In genomic region chr17:16273499-16273898, GRCh38 we compare ENCODE assay signal across 22 cellular contexts. TPM values are rescaled to one million over a fixed set of nuclear protein-coding genes. Genes with fewer than 3 reads are reported as not detected.
DNase-seq lines count a peak whose midpoint lies in the region; ATAC-seq, FAIRE-seq and TF ChIP-seq lines count a peak whose summit lies in the region.
"Had no signal": no experiment of that assay in that cellular context is flagged by ENCODE, and none has a peak within 500 bp of the region (broad histone marks: within the 10 kb centered on the region; RNA-seq: fewer than 3 reads in every experiment).

No MANE protein-coding gene starts in this region.

- no peak overlapping the region for H3K4me3 Mint-ChIP-seq in activated CD8-positive, alpha-beta T cell treated with anti-CD3 and anti-CD28 coated beads for 36 hours
- no peak overlapping the region for H3K4me3 Mint-ChIP-seq in activated CD8-positive, alpha-beta T cell treated with anti-CD3 and anti-CD28 coated beads, Interleukin-2, amount 10 ng/mL, durations not matched to agents 7 days and 5 days
- H3K4me3 Mint-ChIP-seq: activated CD4-positive, alpha-beta memory T cell treated with anti-CD3 and anti-CD28 coated beads, Interleukin-2, amount 10 ng/mL, durations not matched to agents 7 days and 5 days; endodermal cell; neural progenitor cell had no signal

- H3K9me3 ChIP-seq in skeletal muscle satellite cell (replicated peaks; ENCODE audit: low read length): no peaks in the 10 kb centered on the region
- H3K9me3 ChIP-seq: A549, gastrocnemius medialis, upper lobe of left lung had no signal

- peak; percentile 60 for ATAC-seq in activated CD8-positive, alpha-beta T cell treated with anti-CD3 and anti-CD28 coated beads for 36 hours
- no peak for ATAC-seq in activated CD8-positive, alpha-beta T cell treated with anti-CD3 and anti-CD28 coated beads, Interleukin-2, amount 10 ng/mL, durations not matched to agents 7 days and 5 days
- ATAC-seq: gastrocnemius medialis, left cardiac atrium had no signal

- CTCF ChIA-PET in activated CD8-positive, alpha-beta T cell treated with anti-CD3 and anti-CD28 coated beads for 36 hours (lab: Charles Lee): interaction anchor here (0.9 to 3.9 kb wide), 3 partner anchors 8 to 32 kb away, joined by 3 to 19 read pairs (median 4); no protein-coding TSS in a partner anchor
- CTCF ChIA-PET in activated CD8-positive, alpha-beta T cell treated with anti-CD3 and anti-CD28 coated beads, Interleukin-2, amount 10 ng/mL, durations not matched to agents 7 days and 5 days (lab: Charles Lee): interaction anchor here (1.0 to 1.1 kb wide), 2 partner anchors 13 to 90 kb away, joined by 4 to 5 read pairs; no protein-coding TSS in a partner anchor

- intact Hi-C loops in activated CD8-positive, alpha-beta T cell treated with anti-CD3 and anti-CD28 coated beads for 36 hours (cut with micrococcal nuclease): no loop called here

- H3K9me3 Mint-ChIP-seq in activated CD8-positive, alpha-beta T cell treated with anti-CD3 and anti-CD28 coated beads for 36 hours: peaks cover 7% of the 10 kb centered on the region
- peaks cover 8% of the 10 kb centered on the region for H3K9me3 Mint-ChIP-seq in activated CD8-positive, alpha-beta T cell treated with anti-CD3 and anti-CD28 coated beads, Interleukin-2, amount 10 ng/mL, durations not matched to agents 7 days and 5 days (ENCODE audit: insufficient read depth)

- FAIRE-seq in RCC 7860 (lab: Jason Lieb, UNC): no peak
- FAIRE-seq: A549 had no signal

- TF ChIP-seq CTCF in activated CD8-positive, alpha-beta T cell treated with anti-CD3 and anti-CD28 coated beads for 36 hours (IDR thresholded peaks at IDR 0.05): no peak

- no peak overlapping the region for H3K9ac ChIP-seq in skeletal muscle satellite cell (ENCODE audit: low read depth, low read length)
- H3K9ac ChIP-seq: neural progenitor cell had no signal

- DNase-seq in activated CD8-positive, alpha-beta T cell treated with anti-CD3 and anti-CD28 coated beads for 36 hours: no peak
- DNase-seq in activated CD8-positive, alpha-beta T cell treated with anti-CD3 and anti-CD28 coated beads, Interleukin-2, amount 10 ng/mL, durations not matched to agents 7 days and 5 days: no peak
- peak; percentile 39 for DNase-seq in RCC 7860 (ENCODE audit: low spot score)
- peak; percentile 13 for DNase-seq in dermis blood vessel endothelial cell
- no peak for DNase-seq in GOT3 (lab: John Stamatoyannopoulos, UW)
- no peak for DNase-seq in pons (ENCODE audit: low spot score)
- no peak for DNase-seq in NCI-H2227 treated with DMSO at 0.1 percent for 48 hours (lab: John Stamatoyannopoulos, UW)
- DNase-seq: activated CD4-positive, alpha-beta memory T cell treated with anti-CD3 and anti-CD28 coated beads, Interleukin-2, amount 10 ng/mL, durations not matched to agents 7 days and 5 days; cerebellar nuclear complex; DMS 273 treated with DMSO at 0.1 percent for 48 hours; endodermal cell; gastrocnemius medialis; Kasumi-1; left cardiac atrium; NCI-H1417; NCI-H2171 treated with DMSO at 0.1 percent for 48 hours; retina; stimulated activated naive CD4-positive, alpha-beta T cell treated with Interleukin-2 at 50 U/mL for 16 hours; upper lobe of left lung had no signal

- H3K36me3 Mint-ChIP-seq in activated CD8-positive, alpha-beta T cell treated with anti-CD3 and anti-CD28 coated beads for 36 hours (ENCODE audit: low read depth): peaks cover 37% of the 10 kb centered on the region
- H3K36me3 Mint-ChIP-seq in activated CD8-positive, alpha-beta T cell treated with anti-CD3 and anti-CD28 coated beads, Interleukin-2, amount 10 ng/mL, durations not matched to agents 7 days and 5 days (ENCODE audit: low read depth): peaks cover 36% of the 10 kb centered on the region

- no peaks in the 10 kb centered on the region for H3K27me3 ChIP-seq in skeletal muscle satellite cell (ENCODE audit: control insufficient read depth, insufficient read depth, low read length)
- H3K27me3 ChIP-seq: gastrocnemius medialis, neural progenitor cell, upper lobe of left lung had no signal

- peak overlapping the region; percentile 60 for H3K27ac Mint-ChIP-seq in activated CD8-positive, alpha-beta T cell treated with anti-CD3 and anti-CD28 coated beads for 36 hours
- H3K27ac Mint-ChIP-seq in activated CD8-positive, alpha-beta T cell treated with anti-CD3 and anti-CD28 coated beads, Interleukin-2, amount 10 ng/mL, durations not matched to agents 7 days and 5 days: no peak overlapping the region
- H3K27ac Mint-ChIP-seq: activated CD4-positive, alpha-beta memory T cell treated with anti-CD3 and anti-CD28 coated beads, Interleukin-2, amount 10 ng/mL, durations not matched to agents 7 days and 5 days; endodermal cell; neural progenitor cell had no signal

- H3K27me3 Mint-ChIP-seq in activated CD8-positive, alpha-beta T cell treated with anti-CD3 and anti-CD28 coated beads for 36 hours: no peaks in the 10 kb centered on the region
- no peaks in the 10 kb centered on the region for H3K27me3 Mint-ChIP-seq in activated CD8-positive, alpha-beta T cell treated with anti-CD3 and anti-CD28 coated beads, Interleukin-2, amount 10 ng/mL, durations not matched to agents 7 days and 5 days (ENCODE audit: low read depth)
- H3K27me3 Mint-ChIP-seq: activated CD4-positive, alpha-beta memory T cell treated with anti-CD3 and anti-CD28 coated beads, Interleukin-2, amount 10 ng/mL, durations not matched to agents 7 days and 5 days had no signal

- H3K36me3 ChIP-seq in skeletal muscle satellite cell (ENCODE audit: insufficient read depth, low read length): no peaks in the 10 kb centered on the region
- H3K36me3 ChIP-seq: gastrocnemius medialis, upper lobe of left lung had no signal

- peaks cover 20% of the 10 kb centered on the region for H3K4me1 Mint-ChIP-seq in activated CD8-positive, alpha-beta T cell treated with anti-CD3 and anti-CD28 coated beads for 36 hours (ENCODE audit: low read depth)
- H3K4me1 Mint-ChIP-seq in activated CD8-positive, alpha-beta T cell treated with anti-CD3 and anti-CD28 coated beads, Interleukin-2, amount 10 ng/mL, durations not matched to agents 7 days and 5 days (ENCODE audit: low read depth): peaks cover 17% of the 10 kb centered on the region
- H3K4me1 Mint-ChIP-seq: endodermal cell, neural progenitor cell had no signal

- peak overlapping the region; percentile 11 for H3K4me2 ChIP-seq in skeletal muscle satellite cell (ENCODE audit: low read length)
- H3K4me2 ChIP-seq: A549, neural progenitor cell had no signal

- POLR2A ChIA-PET in activated CD8-positive, alpha-beta T cell treated with anti-CD3 and anti-CD28 coated beads for 36 hours (lab: Charles Lee): interaction anchor here (0.6 to 1.2 kb wide), 3 partner anchors 13 to 56 kb away, joined by 3 read pairs; no protein-coding TSS in a partner anchor
- POLR2A ChIA-PET in activated CD8-positive, alpha-beta T cell treated with anti-CD3 and anti-CD28 coated beads, Interleukin-2, amount 10 ng/mL, durations not matched to agents 7 days and 5 days (lab: Charles Lee): no interaction called here

- no peak overlapping the region for H3K4me3 ChIP-seq in skeletal muscle satellite cell (ENCODE audit: low read length)
- H3K4me3 ChIP-seq: A549, gastrocnemius medialis, neural progenitor cell, upper lobe of left lung had no signal

- peaks cover 22% of the 10 kb centered on the region for H3K4me1 ChIP-seq in skeletal muscle satellite cell (ENCODE audit: control insufficient read depth, insufficient read depth, low read length)
- H3K4me1 ChIP-seq: gastrocnemius medialis, neural progenitor cell, upper lobe of left lung had no signal

RNA-seq across cellular contexts. Expression of gene PIGL, which starts 56.5 kb away (rescaled TPM):
- 10 to 100 TPM; 45.0 to 48.6 TPM for total RNA-seq in activated CD8-positive, alpha-beta T cell treated with anti-CD3 and anti-CD28 coated beads for 36 hours
- 10 to 100 TPM; 22.4 to 24.1 TPM for total RNA-seq in activated CD8-positive, alpha-beta T cell treated with anti-CD3 and anti-CD28 coated beads, Interleukin-2, amount 10 ng/mL, durations not matched to agents 7 days and 5 days
- 9.2 and 10.1 TPM in 2 replicates for total RNA-seq in dermis blood vessel endothelial cell
- total RNA-seq in skeletal muscle satellite cell (2012; rRNA removed): 12.7 and 14.2 TPM in 2 replicates

RNA-seq across cellular contexts. Expression of gene NCOR1, which starts 58.2 kb away (rescaled TPM):
- 100 to 1,000 TPM; 123 TPM for total RNA-seq in activated CD8-positive, alpha-beta T cell treated with anti-CD3 and anti-CD28 coated beads for 36 hours
- 100 to 1,000 TPM; 160 to 161 TPM for total RNA-seq in activated CD8-positive, alpha-beta T cell treated with anti-CD3 and anti-CD28 coated beads, Interleukin-2, amount 10 ng/mL, durations not matched to agents 7 days and 5 days
- 114 and 140 TPM in 2 replicates for total RNA-seq in dermis blood vessel endothelial cell
- 42.2 and 46.6 TPM in 2 replicates for total RNA-seq in skeletal muscle satellite cell (2012; rRNA removed)

Comparison
In these comparisons a context has a peak if more than half of its experiments do, and no peak if none do; other contexts are left out.
1. DNase-seq: peak in RCC 7860 (single experiment) and dermis blood vessel endothelial cell (single experiment); none in activated CD8-positive, alpha-beta T cell treated with anti-CD3 and anti-CD28 coated beads for 36 hours (single experiment), activated CD8-positive, alpha-beta T cell treated with anti-CD3 and anti-CD28 coated beads, Interleukin-2, amount 10 ng/mL, durations not matched to agents 7 days and 5 days (single experiment), GOT3 (single experiment), pons (single experiment) and NCI-H2227 treated with DMSO at 0.1 percent for 48 hours (single experiment).